In the genomic region with DNA sequence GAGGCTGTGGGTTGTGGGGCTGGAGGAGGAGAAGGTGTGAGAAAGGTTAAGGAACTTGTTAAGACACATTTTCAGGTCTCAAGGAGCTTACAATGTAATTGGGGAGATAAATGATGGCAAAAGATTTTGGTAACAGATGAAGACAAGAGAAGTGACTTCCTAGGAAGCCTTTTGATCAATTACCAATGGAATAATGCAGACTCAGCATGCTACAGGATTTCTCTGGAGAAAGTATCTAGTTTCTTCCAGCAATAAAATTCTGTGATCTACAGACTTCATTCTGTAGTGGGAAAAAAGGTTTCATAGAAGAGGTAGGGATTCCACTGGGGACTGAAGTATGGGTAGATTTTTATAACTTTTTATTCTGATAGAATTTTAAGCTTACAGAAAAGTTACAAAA, we compare ENCODE assay signal across 9 cellular contexts.
"Had no signal": no experiment of that assay in that cellular context is flagged by ENCODE, and none has a peak within 500 bp of the region (broad histone marks: within the 10 kb centered on the region; RNA-seq: fewer than 3 reads in every experiment).

No MANE protein-coding gene starts in this region.

- H3K27ac Mint-ChIP-seq: HFFc6, IgD-negative memory B cell had no signal

- H3K36me3 Mint-ChIP-seq: IgD-negative memory B cell had no signal

- H3K4me3 Mint-ChIP-seq: HFFc6, IgD-negative memory B cell had no signal

- H3K36me3 ChIP-seq: HAP-1 had no signal

- H3K27me3 Mint-ChIP-seq: IgD-negative memory B cell had no signal

- H3K4me3 ChIP-seq: GM23248, HAP-1 had no signal

- H3K27ac ChIP-seq: GM23248, HL-60 had no signal

- H3K9me3 ChIP-seq: HAP-1 had no signal

- ATAC-seq: HCT116 had no signal

- H2AFZ ChIP-seq: GM23248 had no signal

- H3K9me3 Mint-ChIP-seq: HFFc6 had no signal

- DNase-seq: GM23248, GOT3, H7, HFFc6, KG1 had no signal

- H3K9ac ChIP-seq: GM23248 had no signal
